In genomic region chr3:134327594-134327975, GRCh38 we compare ENCODE assay signal across 11 cellular contexts. TPM values are rescaled to one million over a fixed set of nuclear protein-coding genes. Genes with fewer than 3 reads are reported as not detected.
DNase-seq lines count a peak whose midpoint lies in the region; FAIRE-seq and TF ChIP-seq lines count a peak whose summit lies in the region.
"Had no signal": no experiment of that assay in that cellular context is flagged by ENCODE, and none has a peak within 500 bp of the region (broad histone marks: within the 10 kb centered on the region; RNA-seq: fewer than 3 reads in every experiment).

No MANE protein-coding gene starts in this region.

- H3K79me2 ChIP-seq in trophoblast cell (ENCODE audit: control insufficient read depth, insufficient read depth, low read length, poor library complexity): peaks cover 26% of the 10 kb centered on the region

- H3K4me2 ChIP-seq in trophoblast cell (ENCODE audit: low read length): peak overlapping the region; percentile 45

- no peak for TF ChIP-seq EP300 in esophagus muscularis mucosa (IDR thresholded peaks at IDR 0.05)

- H4K8ac ChIP-seq in trophoblast cell (ENCODE audit: low read depth, low read length): peak overlapping the region; percentile 96

- H2BK12ac ChIP-seq in trophoblast cell (ENCODE audit: low read length): peak overlapping the region; percentile 99

- in situ Hi-C loops in Caki2 (cut with HindIII; ENCODE audit: low pct_unique_long_range_greater_than_20kb, low sequenced_read_pairs): no loop called here

- peak overlapping the region; percentile 100 for H2AK5ac ChIP-seq in trophoblast cell (ENCODE audit: low read length)

- H3K36me3 ChIP-seq in esophagus muscularis mucosa (no peaks in the 10 kb centered on the region), trophoblast cell (ENCODE audit: control insufficient read depth in 1 of 2, insufficient read depth in 2 of 2, low read length in 2 of 2) (no peaks in the 10 kb centered on the region), small intestine (ENCODE audit: control insufficient read depth in 2 of 2, insufficient read depth in 2 of 2, low read length in 2 of 2) (no peaks in the 10 kb centered on the region)
- H3K36me3 ChIP-seq: tibial nerve had no signal

- peak overlapping the region; percentile 100 for H3K18ac ChIP-seq in trophoblast cell (ENCODE audit: low read length)

- H2AFZ ChIP-seq in trophoblast cell (ENCODE audit: insufficient read depth, low read length, poor library complexity): peak overlapping the region; percentile 89

- no peaks in the 10 kb centered on the region for H3K9me3 ChIP-seq in esophagus muscularis mucosa
- no peaks in the 10 kb centered on the region for H3K9me3 ChIP-seq in trophoblast cell (ENCODE audit: insufficient read depth, low read depth, low read length)
- no peaks in the 10 kb centered on the region for H3K9me3 ChIP-seq in small intestine (ENCODE audit: control insufficient read depth, low read depth)
- H3K9me3 ChIP-seq: tibial nerve had no signal

- H3K27ac ChIP-seq in esophagus muscularis mucosa (replicated peaks in 1 of 4): peak overlapping the region; percentile 74 to 93 (median 82)
- peak overlapping the region; percentile 100 for H3K27ac ChIP-seq in trophoblast cell (ENCODE audit: low read depth, low read length)
- no peak overlapping the region for H3K27ac ChIP-seq in small intestine (ENCODE audit: low read depth in 1 of 2, low read length in 1 of 2)

- peak overlapping the region; percentile 86 for H3K9ac ChIP-seq in trophoblast cell (ENCODE audit: low read length)

- H4K91ac ChIP-seq in trophoblast cell (ENCODE audit: low read depth, low read length): peak overlapping the region; percentile 100

- no peaks in the 10 kb centered on the region for H3K27me3 ChIP-seq in esophagus muscularis mucosa
- no peaks in the 10 kb centered on the region for H3K27me3 ChIP-seq in trophoblast cell (ENCODE audit: insufficient read depth, low read length)
- no peaks in the 10 kb centered on the region for H3K27me3 ChIP-seq in small intestine (ENCODE audit: control insufficient read depth in 2 of 2, insufficient read depth in 2 of 2, low read length in 2 of 2)
- H3K27me3 ChIP-seq: tibial nerve had no signal

- WGBS in esophagus muscularis mucosa: 61% methylated on average over 4 of the region's 4 CpGs
- no CpG with 5 or more reads among the region's 4 CpGs for WGBS in trophoblast cell (ENCODE audit: extremely low coverage, insufficient coverage, insufficient read length)
- 67 to 82% (median 76%) methylated on average over 4 of the region's 4 CpGs for WGBS in small intestine, 3 donors

- no peak for TF ChIP-seq POLR2A in esophagus muscularis mucosa (IDR thresholded peaks at IDR 0.05; ENCODE audit: low read depth)

- H3K4ac ChIP-seq in trophoblast cell (ENCODE audit: low read depth, low read length): peak overlapping the region; percentile 97

- peaks cover 69% of the 10 kb centered on the region for H3K79me1 ChIP-seq in trophoblast cell (ENCODE audit: low read length)

- H3K4me1 ChIP-seq in esophagus muscularis mucosa (peaks cover 54 to 73% (median 69%) of the 10 kb centered on the region in 4 donors), trophoblast cell (ENCODE audit: control insufficient read depth in 1 of 2, insufficient read depth in 2 of 2, low read length in 2 of 2) (peaks cover 51 to 57% of the 10 kb centered on the region in 2 experiments), small intestine (ENCODE audit: control insufficient read depth in 2 of 2, insufficient read depth in 1 of 2, low read depth in 1 of 2, low read length in 1 of 2) (no peaks in the 10 kb centered on the region)

- peaks cover 13% of the 10 kb centered on the region for H3K27me3 Mint-ChIP-seq in nephron progenitor cell (ENCODE audit: low read depth, poor library complexity)

- TF ChIP-seq CTCF in esophagus muscularis mucosa (IDR thresholded peaks at IDR 0.05) (no peak), nephron progenitor cell (IDR thresholded peaks at IDR 0.05) (no peak)

- no peak overlapping the region for H3K27ac Mint-ChIP-seq in nephron progenitor cell
- H3K27ac Mint-ChIP-seq: activated naive CD4-positive, alpha-beta T cell treated with anti-CD3 and anti-CD28 coated beads, Interleukin-2, amount 50 U/mL, for 72 hours had no signal

- H2BK5ac ChIP-seq in trophoblast cell (ENCODE audit: low read depth, low read length, poor library complexity): peak overlapping the region; percentile 100

- H3K4me3 Mint-ChIP-seq in nephron progenitor cell: no peak overlapping the region

- peak overlapping the region; percentile 99 for H3K14ac ChIP-seq in trophoblast cell (ENCODE audit: low read length)

- H2BK120ac ChIP-seq in trophoblast cell (ENCODE audit: insufficient read depth, low read length, poor library complexity): peak overlapping the region; percentile 100

- intact Hi-C loops in esophagus muscularis mucosa (cut with DNase I): loop anchor here (2.0 kb wide), 1 partner anchor 37 kb away; no protein-coding TSS in a partner anchor

- DNase-seq in Caki2 (ENCODE audit: low read depth) (peak; percentile 72), RCC 7860 (ENCODE audit: low spot score) (peak; percentile 88), esophagus muscularis mucosa (ENCODE audit: extremely low spot score) (no peak), trophoblast cell (peak; percentile 75), small intestine (no peak), hypothalamus (lab: John Stamatoyannopoulos, UW) (no peak), nephron progenitor cell (no peak)
- no peak for DNase-seq in activated naive CD4-positive, alpha-beta T cell (lab: John Stamatoyannopoulos, UW)
- DNase-seq: NCI-H2171 treated with DMSO at 0.1 percent for 48 hours had no signal

- no peak overlapping the region for H3K4me3 ChIP-seq in esophagus muscularis mucosa
- no peak overlapping the region for H3K4me3 ChIP-seq in trophoblast cell (ENCODE audit: low read depth, low read length)
- H3K4me3 ChIP-seq in small intestine (ENCODE audit: low read depth in 1 of 2, low read length in 2 of 2): no peak overlapping the region
- H3K4me3 ChIP-seq: tibial nerve had no signal

- peaks cover 56% of the 10 kb centered on the region for H3K4me1 Mint-ChIP-seq in nephron progenitor cell

- no peak for FAIRE-seq in RCC 7860 (lab: Jason Lieb, UNC)
- FAIRE-seq in small intestine (lab: Jason Lieb, UNC): no peak

- H3K36me3 Mint-ChIP-seq in nephron progenitor cell (ENCODE audit: low read depth): no peaks in the 10 kb centered on the region
- H3K36me3 Mint-ChIP-seq: activated naive CD4-positive, alpha-beta T cell treated with anti-CD3 and anti-CD28 coated beads, Interleukin-2, amount 50 U/mL, for 72 hours had no signal

- H3K23ac ChIP-seq in trophoblast cell (ENCODE audit: low read length): no peak overlapping the region

- no peaks in the 10 kb centered on the region for H3K9me3 Mint-ChIP-seq in nephron progenitor cell
- H3K9me3 Mint-ChIP-seq: activated naive CD4-positive, alpha-beta T cell treated with anti-CD3 and anti-CD28 coated beads, Interleukin-2, amount 50 U/mL, for 72 hours had no signal

- H4K12ac ChIP-seq in trophoblast cell (ENCODE audit: low read depth, low read length): peak overlapping the region; percentile 96

RNA-seq across cellular contexts. Expression of gene AMOTL2, which starts 46.7 kb away (rescaled TPM):
- 85.0 and 114 TPM in 2 replicates for total RNA-seq in Caki2 (2014; rRNA removed; shearing (Covaris generic); ENCODE audit: low replicate concordance)
- total RNA-seq in esophagus muscularis mucosa: 100 to 1,000 TPM; 111 to 313 (median 155) TPM
- polyA plus RNA-seq in trophoblast cell (2013): 83.2 and 85.9 TPM in 2 replicates
- 10 to 100 TPM in 1 of 3 donors, 1 to 10 TPM in 2; 6.7 to 11.5 (median 9.2) TPM for polyA plus RNA-seq in small intestine

Comparison
In these comparisons a context has a peak if more than half of its experiments do, and no peak if none do; other contexts are left out.
1. DNase-seq: peak in Caki2 (single experiment), RCC 7860 (single experiment) and trophoblast cell (2 of 2); none in esophagus muscularis mucosa (single experiment), small intestine (single experiment), hypothalamus (0 of 51), activated naive CD4-positive, alpha-beta T cell (0 of 4) and nephron progenitor cell (single experiment).
2. H3K27ac ChIP-seq: peak in esophagus muscularis mucosa (4 of 4) and trophoblast cell (single experiment); none in small intestine (0 of 2).